ENCODE assay signal across 16 cellular contexts in genomic region chr6:169498887-169499513, GRCh38.
"Had no signal": no experiment of that assay in that cellular context is flagged by ENCODE, and none has a peak within 500 bp of the region (broad histone marks: within the 10 kb centered on the region; RNA-seq: fewer than 3 reads in every experiment).

No MANE protein-coding gene starts in this region.

- H3K36me3 Mint-ChIP-seq: activated naive CD4-positive, alpha-beta T cell treated with anti-CD3 and anti-CD28 coated beads, Interleukin-2, amount 50 U/mL, for 72 hours had no signal

- H3K4me1 ChIP-seq: esophagus squamous epithelium, left lung, parathyroid adenoma, stomach, upper lobe of left lung had no signal

- H3K9me3 Mint-ChIP-seq: activated naive CD4-positive, alpha-beta T cell treated with anti-CD3 and anti-CD28 coated beads, Interleukin-2, amount 50 U/mL, for 72 hours; activated T-cell treated with anti-CD3 and anti-CD28 coated beads, Interleukin-2, amount 50 U/mL, for 72 hours had no signal

- H3K9me3 ChIP-seq: adrenal gland, esophagus squamous epithelium, upper lobe of left lung had no signal

- H3K9ac ChIP-seq: parathyroid adenoma had no signal

- H3K4me3 ChIP-seq: adrenal gland, cardiac muscle cell, esophagus squamous epithelium, left lung, smooth muscle cell, stomach, thoracic aorta, upper lobe of left lung had no signal

- DNase-seq: activated CD4-positive, alpha-beta T cell treated with anti-CD3 and anti-CD28 coated beads, Interleukin-2, amount 50 U/mL, for 4 hours; activated gamma-delta T cell; activated T-cell treated with anti-CD3 and anti-CD28 coated beads, Interleukin-2, amount 50 U/mL, for 72 hours; adrenal gland; effector memory CD4-positive, alpha-beta T cell; esophagus squamous epithelium; left lung; stimulated activated CD4-positive, alpha-beta T cell treated with anti-CD3 and anti-CD28 coated beads, Interleukin-4, amount 100 ng/mL, for 1 hour; stomach had no signal

- H3K36me3 ChIP-seq: adrenal gland, cardiac muscle cell, left lung, thoracic aorta, upper lobe of left lung had no signal

- H3K27ac Mint-ChIP-seq: activated naive CD4-positive, alpha-beta T cell treated with anti-CD3 and anti-CD28 coated beads, Interleukin-2, amount 50 U/mL, for 72 hours; activated T-cell treated with anti-CD3 and anti-CD28 coated beads, Interleukin-2, amount 50 U/mL, for 72 hours; mesothelial cell of epicardium had no signal

- H3K4me2 ChIP-seq: smooth muscle cell had no signal

- H2AFZ ChIP-seq: parathyroid adenoma had no signal

- H3K27me3 ChIP-seq: adrenal gland, cardiac muscle cell, esophagus squamous epithelium, left lung, stomach, upper lobe of left lung had no signal

- H3K4me3 Mint-ChIP-seq: activated T-cell treated with anti-CD3 and anti-CD28 coated beads, Interleukin-2, amount 50 U/mL, for 72 hours; mesothelial cell of epicardium had no signal

- ATAC-seq: activated naive CD4-positive, alpha-beta T cell treated with anti-CD3 and anti-CD28 coated beads, Interleukin-2, amount 50 U/mL, for 72 hours; activated T-cell treated with anti-CD3 and anti-CD28 coated beads, Interleukin-2, amount 50 U/mL, for 72 hours; left lung had no signal

- H3K27ac ChIP-seq: adrenal gland, cardiac muscle cell, esophagus squamous epithelium, left lung, parathyroid adenoma, stomach, upper lobe of left lung had no signal
